8 cellular contexts compared by ENCODE assay signal in the genomic region with DNA sequence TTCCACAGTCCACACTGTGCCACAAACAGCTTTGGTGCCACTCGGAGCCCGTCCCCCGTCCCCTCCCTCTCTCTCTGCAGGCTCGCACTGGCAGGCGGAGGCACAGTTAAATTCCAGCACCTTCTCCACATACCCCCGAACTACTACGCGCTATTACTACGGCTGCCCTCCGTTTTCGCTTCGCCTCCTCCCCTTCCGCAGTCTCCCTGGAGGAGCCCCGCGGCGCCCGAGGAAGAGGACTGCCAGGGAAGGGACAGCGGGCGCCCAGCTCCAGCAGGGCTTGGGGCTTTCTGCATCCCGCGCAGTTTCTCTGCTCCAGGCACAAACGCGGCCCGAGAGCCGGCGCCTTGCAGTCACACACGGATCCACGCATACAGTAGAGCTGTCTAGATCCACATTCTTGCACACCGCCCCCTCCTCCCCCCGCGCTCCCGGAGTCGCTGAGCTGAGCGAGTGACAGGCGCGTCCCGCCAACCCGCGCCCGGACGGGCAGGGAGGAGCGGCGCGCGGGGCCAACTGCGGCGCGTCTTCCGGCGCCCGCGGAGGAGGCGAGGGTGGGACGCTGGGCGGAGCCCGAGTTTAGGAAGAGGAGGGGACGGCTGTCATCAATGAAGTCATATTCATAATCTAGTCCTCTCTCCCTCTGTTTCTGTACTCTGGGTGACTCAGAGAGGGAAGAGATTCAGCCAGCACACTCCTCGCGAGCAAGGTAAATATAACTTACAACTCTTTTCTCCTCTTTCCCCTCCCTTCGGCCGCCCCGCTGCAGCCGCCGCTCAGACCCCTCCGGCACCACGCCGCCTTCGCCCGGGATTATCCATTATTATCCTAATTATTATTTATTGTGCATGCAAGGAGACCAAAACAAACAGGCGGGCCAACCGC. TPM values are rescaled to one million over a fixed set of nuclear protein-coding genes. Genes with fewer than 3 reads are reported as not detected.
A peak's percentile ranks its signal among the peaks of the same experiment; 100 is the strongest.
DNase-seq lines count a peak whose midpoint lies in the region; ATAC-seq and TF ChIP-seq lines count a peak whose summit lies in the region.

SMARCA2 (plus strand) TSS at position 652 of the 885 bp plus-strand sequence. CDS start 13,676 bp downstream, outside the sequence.

- no peaks in the 10 kb centered on the region for H3K27me3 ChIP-seq in RWPE2 (ENCODE audit: insufficient read depth, poor library complexity, severe bottlenecking)

- DNase-seq in EH (ENCODE audit: low read depth) (peak; percentile 97), GOT3 (lab: John Stamatoyannopoulos, UW) (peak; percentile 78), LHCN-M2 (ENCODE audit: low read depth) (peak; percentile 96), RWPE2 (ENCODE audit: low spot score) (peak; percentile 96), fibroblast of mammary gland (ENCODE audit: low read depth) (peak; percentile 96), natural killer cell (peak; percentile 95)
- peak; percentile 97 for DNase-seq in activated T-helper 2 cell treated with anti-CD3 and anti-CD28 coated beads, Interferon-gamma antibody, Interleukin-2, Interleukin-4, amounts not matched to agents 10 μg/mL and 5 μg/mL and 100 μg/mL, durations not matched to agents 14 hours and 24 hours and 36 hours (ENCODE audit: low spot score)
- DNase-seq in stimulated activated naive CD4-positive, alpha-beta T cell (lab: John Stamatoyannopoulos, UW): peak; percentile 92 to 97 (median 96)

- H3K9me3 Mint-ChIP-seq in activated T-helper 2 cell treated with anti-CD3 and anti-CD28 coated beads, Interferon-gamma antibody, Interleukin-2, Interleukin-4, amounts not matched to agents 10 μg/mL and 5 μg/mL and 100 μg/mL, durations not matched to agents 14 hours and 24 hours and 36 hours: no peaks in the 10 kb centered on the region
- H3K9me3 Mint-ChIP-seq in natural killer cell: no peaks in the 10 kb centered on the region

- H3K27ac ChIP-seq in RWPE2 (ENCODE audit: poor library complexity, severe bottlenecking): peak within 1 kb of the TSS; percentile 77

- H3K9me3 ChIP-seq in RWPE2 (ENCODE audit: severe bottlenecking): no peaks in the 10 kb centered on the region

- peak within 1 kb of the TSS; percentile 99 for H3K27ac Mint-ChIP-seq in activated T-helper 2 cell treated with anti-CD3 and anti-CD28 coated beads, Interferon-gamma antibody, Interleukin-2, Interleukin-4, amounts not matched to agents 10 μg/mL and 5 μg/mL and 100 μg/mL, durations not matched to agents 14 hours and 24 hours and 36 hours
- H3K27ac Mint-ChIP-seq in natural killer cell: peak within 1 kb of the TSS; percentile 97 to 99

- ATAC-seq in RWPE2 (ENCODE audit: low read depth) (peak; percentile 78), natural killer cell (peak; percentile 78 to 93 (median 84))

- H3K27me3 Mint-ChIP-seq in activated T-helper 2 cell treated with anti-CD3 and anti-CD28 coated beads, Interferon-gamma antibody, Interleukin-2, Interleukin-4, amounts not matched to agents 10 μg/mL and 5 μg/mL and 100 μg/mL, durations not matched to agents 14 hours and 24 hours and 36 hours (ENCODE audit: low read depth): peaks cover 9% of the 10 kb centered on the region
- H3K27me3 Mint-ChIP-seq in natural killer cell (ENCODE audit: low read depth in 2 of 2): peaks cover 12 to 16% of the 10 kb centered on the region in 2 donors

- H3K4me3 ChIP-seq in RWPE2 (ENCODE audit: severe bottlenecking): peak within 1 kb of the TSS; percentile 62
- peak within 1 kb of the TSS; percentile 89 for H3K4me3 ChIP-seq in fibroblast of mammary gland (ENCODE audit: control insufficient read depth, low read depth, low read length)

- peaks cover 3% of the 10 kb centered on the region for H3K36me3 Mint-ChIP-seq in activated T-helper 2 cell treated with anti-CD3 and anti-CD28 coated beads, Interferon-gamma antibody, Interleukin-2, Interleukin-4, amounts not matched to agents 10 μg/mL and 5 μg/mL and 100 μg/mL, durations not matched to agents 14 hours and 24 hours and 36 hours (ENCODE audit: low read depth)
- no peaks in the 10 kb centered on the region for H3K36me3 Mint-ChIP-seq in natural killer cell

- intact Hi-C loops in activated T-helper 2 cell treated with anti-CD3 and anti-CD28 coated beads, Interferon-gamma antibody, Interleukin-2, Interleukin-4, amounts not matched to agents 10 μg/mL and 5 μg/mL and 100 μg/mL, durations not matched to agents 14 hours and 24 hours and 36 hours (cut with micrococcal nuclease): loop anchor here (1.0 to 5.0 kb wide), 6 partner anchors 40 to 1738 kb away; partner anchors contain the start of genes PUM3 and RFX3
- intact Hi-C loops in natural killer cell (cut with micrococcal nuclease): loop anchor here (1.0 to 10.0 kb wide), 5 partner anchors 39 to 1740 kb away; partner anchors contain the start of gene RFX3

- TF ChIP-seq CTCF in RWPE2 (IDR thresholded peaks at IDR 0.05; ENCODE audit: poor library complexity, severe bottlenecking) (no peak), fibroblast of mammary gland (conservative IDR thresholded peaks at IDR 0.05; ENCODE audit: control insufficient read depth, insufficient read depth, low read depth, low read length) (no peak), natural killer cell (IDR thresholded peaks at IDR 0.05) (no peak)

- H3K4me3 Mint-ChIP-seq in activated T-helper 2 cell treated with anti-CD3 and anti-CD28 coated beads, Interferon-gamma antibody, Interleukin-2, Interleukin-4, amounts not matched to agents 10 μg/mL and 5 μg/mL and 100 μg/mL, durations not matched to agents 14 hours and 24 hours and 36 hours (ENCODE audit: low read depth): peak within 1 kb of the TSS; percentile 98
- peak within 1 kb of the TSS; percentile 99 for H3K4me3 Mint-ChIP-seq in natural killer cell

- peaks cover 5% of the 10 kb centered on the region for H3K4me1 ChIP-seq in RWPE2 (ENCODE audit: insufficient read depth, poor library complexity, severe bottlenecking)

- peaks cover 39% of the 10 kb centered on the region for H3K4me1 Mint-ChIP-seq in activated T-helper 2 cell treated with anti-CD3 and anti-CD28 coated beads, Interferon-gamma antibody, Interleukin-2, Interleukin-4, amounts not matched to agents 10 μg/mL and 5 μg/mL and 100 μg/mL, durations not matched to agents 14 hours and 24 hours and 36 hours (ENCODE audit: low read depth)
- peaks cover 27 to 41% of the 10 kb centered on the region in 2 donors for H3K4me1 Mint-ChIP-seq in natural killer cell

- no peaks in the 10 kb centered on the region for H3K36me3 ChIP-seq in RWPE2 (ENCODE audit: low read depth)

RNA-seq across cellular contexts. Expression of gene SMARCA2, which starts in this region (rescaled TPM):
- total RNA-seq in LHCN-M2 (2014; rRNA removed) (65.1 and 71.2 TPM in 2 replicates), natural killer cell (100 to 1,000 TPM; 303 to 324 (median 308) TPM)
- 31.6 TPM for polyA plus RNA-seq in LHCN-M2 (2012)
- total RNA-seq in activated T-helper 2 cell treated with anti-CD3 and anti-CD28 coated beads, Interferon-gamma antibody, Interleukin-2, Interleukin-4, amounts not matched to agents 10 μg/mL and 5 μg/mL and 100 μg/mL, durations not matched to agents 14 hours and 24 hours and 36 hours: 84.5 and 90.4 TPM in 2 replicates

Comparison
In these comparisons a context has a peak if more than half of its experiments do, and no peak if none do; other contexts are left out.
1. Peak in every context shown above with its lines: DNase-seq, ATAC-seq, H3K4me3 ChIP-seq and H3K27ac ChIP-seq.